In genomic region chr3:140268103-140268502, GRCh38 we compare ENCODE assay signal across 29 cellular contexts.
"Had no signal": no experiment of that assay in that cellular context is flagged by ENCODE, and none has a peak within 500 bp of the region (broad histone marks: within the 10 kb centered on the region; RNA-seq: fewer than 3 reads in every experiment).

No MANE protein-coding gene starts in this region.

- H3K9me3 ChIP-seq: colonic mucosa, esophagus muscularis mucosa, esophagus squamous epithelium, gastrocnemius medialis, gastroesophageal sphincter, heart left ventricle, heart right ventricle had no signal

- H3K27ac ChIP-seq: colonic mucosa, coronary artery, dorsolateral prefrontal cortex, epithelial cell of prostate, esophagus muscularis mucosa, esophagus squamous epithelium, foreskin keratinocyte, gastrocnemius medialis, gastroesophageal sphincter, heart left ventricle, heart right ventricle had no signal

- H3K27me3 ChIP-seq: colonic mucosa, dorsolateral prefrontal cortex, esophagus muscularis mucosa, esophagus squamous epithelium, gastrocnemius medialis, gastroesophageal sphincter, heart left ventricle, heart right ventricle had no signal

- H3K36me3 ChIP-seq: colonic mucosa, esophagus muscularis mucosa, esophagus squamous epithelium, gastrocnemius medialis, gastroesophageal sphincter, heart left ventricle, heart right ventricle had no signal

- DNase-seq: colonic mucosa; cortex of kidney; dermis blood vessel endothelial cell; dorsolateral prefrontal cortex; effector CD4-positive, alpha-beta T cell; effector CD8-positive, alpha-beta T cell; effector memory CD4-positive, alpha-beta T cell; effector memory CD8-positive, alpha-beta T cell; endodermal cell; erythroblast; esophagus squamous epithelium; foreskin fibroblast; foreskin keratinocyte; foreskin melanocyte; gastrocnemius medialis; glutamatergic neuron; head of caudate nucleus; heart left ventricle; heart right ventricle had no signal

- H3K4me1 ChIP-seq: colonic mucosa, esophagus muscularis mucosa, esophagus squamous epithelium, foreskin keratinocyte, gastroesophageal sphincter, heart left ventricle had no signal

- H3K27ac Mint-ChIP-seq: dendritic cell treated with granulocyte-macrophage colony-stimulating factor and Interleukin-4, amounts not matched to agents 40 ng/mL and 50 ng/mL, for 4 days; effector memory CD8-positive, alpha-beta T cell; endodermal cell had no signal

- FAIRE-seq: colon, endometrium, endothelial cell of umbilical vein, frontal cortex had no signal

- H3K9me3 Mint-ChIP-seq: dendritic cell treated with granulocyte-macrophage colony-stimulating factor and Interleukin-4, amounts not matched to agents 40 ng/mL and 50 ng/mL, for 4 days; effector memory CD8-positive, alpha-beta T cell; endodermal cell had no signal

- H3K27me3 Mint-ChIP-seq: dendritic cell treated with granulocyte-macrophage colony-stimulating factor and Interleukin-4, amounts not matched to agents 40 ng/mL and 50 ng/mL, for 4 days; effector memory CD8-positive, alpha-beta T cell had no signal

- H3K4me3 ChIP-seq: colonic mucosa, coronary artery, dorsolateral prefrontal cortex, esophagus muscularis mucosa, esophagus squamous epithelium, gastrocnemius medialis, gastroesophageal sphincter, heart left ventricle, heart right ventricle had no signal

- H3K4me3 Mint-ChIP-seq: dendritic cell treated with granulocyte-macrophage colony-stimulating factor and Interleukin-4, amounts not matched to agents 40 ng/mL and 50 ng/mL, for 4 days; effector memory CD8-positive, alpha-beta T cell; endodermal cell had no signal

- ATAC-seq: effector memory CD8-positive, alpha-beta T cell; esophagus mucosa; foreskin keratinocyte; gastrocnemius medialis; gastroesophageal sphincter; heart left ventricle; heart right ventricle had no signal
